ENCODE assay signal across 30 cellular contexts in genomic region chr5:98969400-98969799, GRCh38. TPM values are rescaled to one million over a fixed set of nuclear protein-coding genes. Genes with fewer than 3 reads are reported as not detected.
DNase-seq lines count a peak whose midpoint lies in the region; ATAC-seq, FAIRE-seq and TF ChIP-seq lines count a peak whose summit lies in the region.
"Had no signal": no experiment of that assay in that cellular context is flagged by ENCODE, and none has a peak within 500 bp of the region (broad histone marks: within the 10 kb centered on the region; RNA-seq: fewer than 3 reads in every experiment).

No MANE protein-coding gene starts in this region.

- no peak for DNase-seq in BE2C
- peak; percentile 58 for DNase-seq in SK-MEL-5 (ENCODE audit: low read depth, low spot score)
- no peak for DNase-seq in H1 (ENCODE audit: low read depth in 1 of 2, low spot score in 2 of 2)
- DNase-seq in HepG2 (ENCODE audit: low spot score), result no peak
- DNase-seq in activated gamma-delta T cell (lab: John Stamatoyannopoulos, UW), result no peak
- DNase-seq in activated naive CD4-positive, alpha-beta T cell treated with anti-CD3 and anti-CD28 coated beads for 36 hours, result no peak
- no peak for DNase-seq in AG08395 (ENCODE audit: low spot score)
- DNase-seq: 8988T; ACHN; CD4-positive, CD25-positive, alpha-beta regulatory T cell; DMS153; DND-41; GOT3; HCEC 1CT; IMR-90; MM.1S; NCI-H1092; NCI-H1436; NCI-H187; NCI-H2081 treated with DMSO at 0.1 percent for 48 hours; NCI-H2171; NCI-H345; NCI-H510A treated with DMSO at 0.1 percent for 48 hours; NCI-H774; SHP77 had no signal

- intact Hi-C loops in HepG2 (cut with micrococcal nuclease; ENCODE audit: unreplicated experiment), result no loop called here
- intact Hi-C loops in activated naive CD4-positive, alpha-beta T cell treated with anti-CD3 and anti-CD28 coated beads for 36 hours (cut with micrococcal nuclease), result no loop called here

- no peak overlapping the region for H2BK20ac ChIP-seq in H1 (ENCODE audit: low read length)

- no peak overlapping the region for H3K56ac ChIP-seq in H1 (replicated peaks; ENCODE audit: insufficient read length, low read depth, low read length)

- H3K14ac ChIP-seq in H1 (ENCODE audit: insufficient read length), result no peak overlapping the region

- H3K23ac ChIP-seq in H1 (ENCODE audit: insufficient read length), result no peak overlapping the region

- H2BK15ac ChIP-seq in H1 (ENCODE audit: low read length), result no peak overlapping the region

- TF ChIP-seq CTCF in BE2C (IDR thresholded peaks at IDR 0.05; ENCODE audit: low read depth, low read length) (0 out of 2 replicates have a peak, but pooled peaks have one; percentile 13), H1 (IDR thresholded peaks at IDR 0.05; ENCODE audit: control extremely low read depth in 1 of 3, insufficient read depth in 1 of 3, low read depth in 1 of 3, low read length in 3 of 3) (no peak), HepG2 (CRISPR knock-in tag; IDR thresholded peaks at IDR 0.05) (no peak)

- WGBS in H1 (ENCODE audit: extremely low coverage in 1 of 2, insufficient coverage in 1 of 2, insufficient read length in 1 of 2, insufficient replicate concordance in 2 of 2, low coverage in 1 of 2, low lambda C conversion rate in 2 of 2, missing lambda C conversion rate in 1 of 2), 2 experiments, result 92% methylated on average over 4 of the region's 4 CpGs; no CpG with 5 or more reads in 1 of the 2 experiments
- WGBS in HepG2 (ENCODE audit: low lambda C conversion rate), result 50% methylated on average over 4 of the region's 4 CpGs

- no peaks in the 10 kb centered on the region for H3K27me3 ChIP-seq in BE2C
- H3K27me3 ChIP-seq in H1 (replicated peaks in 1 of 4; ENCODE audit: control insufficient read depth in 3 of 4, extremely low read depth in 1 of 4, insufficient read depth in 3 of 4, low read length in 3 of 4), result no peaks in the 10 kb centered on the region
- no peaks in the 10 kb centered on the region for H3K27me3 ChIP-seq in HepG2 (ENCODE audit: control insufficient read depth in 1 of 2, insufficient read depth in 2 of 2, low read length in 2 of 2)
- H3K27me3 ChIP-seq: BLaER1 had no signal

- H2BK12ac ChIP-seq in H1 (ENCODE audit: low read depth, low read length), result no peak overlapping the region

- FAIRE-seq in H1 (lab: Jason Lieb, UNC), result no peak
- FAIRE-seq in HepG2 (lab: Jason Lieb, UNC), result no peak

- H2AK5ac ChIP-seq in H1 (ENCODE audit: low read depth, low read length), result no peak overlapping the region

- no peak for ATAC-seq in HepG2
- no peak for ATAC-seq in HG02981 (IDR thresholded peaks at IDR 0.05; ENCODE audit: unreplicated experiment)

- no peaks in the 10 kb centered on the region for H3K79me1 ChIP-seq in H1 (ENCODE audit: low read depth, low read length)

- no peak overlapping the region for H4K5ac ChIP-seq in H1 (ENCODE audit: insufficient read length, low read depth, low read length)

- no peak for TF ChIP-seq EP300 in H1 (IDR thresholded peaks at IDR 0.05; ENCODE audit: borderline replicate concordance in 1 of 2, low read depth in 2 of 2, low read length in 2 of 2)
- TF ChIP-seq EP300 in HepG2 (IDR thresholded peaks at IDR 0.05; ENCODE audit: low read depth in 2 of 2, low read length in 2 of 2), result no peak
- no peak for TF ChIP-seq EP300 in HepG2 (CRISPR knock-in tag; IDR thresholded peaks at IDR 0.05; ENCODE audit: borderline replicate concordance)

- CTCF ChIA-PET in H1 (lab: Charles Lee; ENCODE audit: partially characterized antibody) (interaction anchor here (0.9 to 2.1 kb wide), 4 partner anchors 9 to 93 kb away, joined by 3 to 7 read pairs (median 4); no protein-coding TSS in a partner anchor), HepG2 (lab: Yijun Ruan, JAX; ENCODE audit: low intra/inter-chr PET ratio, low total read pairs) (no interaction called here)
- CTCF ChIA-PET in activated naive CD4-positive, alpha-beta T cell treated with anti-CD3 and anti-CD28 coated beads for 36 hours (lab: Charles Lee), result no interaction called here

- H4K91ac ChIP-seq in H1 (replicated peaks; ENCODE audit: insufficient read length, low read length), result no peak overlapping the region

- H3K36me3 Mint-ChIP-seq in activated naive CD4-positive, alpha-beta T cell treated with anti-CD3 and anti-CD28 coated beads for 36 hours (ENCODE audit: low read depth), result no peaks in the 10 kb centered on the region
- H3K36me3 Mint-ChIP-seq: CD4-positive, CD25-positive, alpha-beta regulatory T cell had no signal

- H3K4me1 Mint-ChIP-seq in activated naive CD4-positive, alpha-beta T cell treated with anti-CD3 and anti-CD28 coated beads for 36 hours (ENCODE audit: low read depth), result no peaks in the 10 kb centered on the region

- no peaks in the 10 kb centered on the region for H3K36me3 ChIP-seq in BE2C
- H3K36me3 ChIP-seq in H1 (ENCODE audit: control insufficient read depth in 2 of 4, insufficient read depth in 4 of 4, low read length in 3 of 4), result no peaks in the 10 kb centered on the region
- no peaks in the 10 kb centered on the region for H3K36me3 ChIP-seq in HepG2 (replicated peaks in 1 of 2; ENCODE audit: control insufficient read depth in 1 of 2, insufficient read depth in 2 of 2, low read length in 2 of 2)
- H3K36me3 ChIP-seq: BLaER1 had no signal

- POLR2A ChIA-PET in H1 (lab: Charles Lee; ENCODE audit: partially characterized antibody) (no interaction called here), HepG2 (lab: Yijun Ruan, JAX) (no interaction called here)

- TF ChIP-seq POLR2A in H1 (IDR thresholded peaks at IDR 0.05; ENCODE audit: control extremely low read depth in 1 of 2, low read depth in 2 of 2, low read length in 2 of 2) (no peak), HepG2 (IDR thresholded peaks at IDR 0.05; ENCODE audit: insufficient read depth in 1 of 2, low read depth in 2 of 2, low read length in 2 of 2) (no peak)

- peaks cover 4% of the 10 kb centered on the region for H3K9me3 Mint-ChIP-seq in activated naive CD4-positive, alpha-beta T cell treated with anti-CD3 and anti-CD28 coated beads for 36 hours

- TF ChIP-seq RAD21 in H1 (IDR thresholded peaks at IDR 0.05 in 1 of 2, conservative IDR thresholded peaks at IDR 0.05 in 1 of 2; ENCODE audit: low read depth in 2 of 2, low read length in 2 of 2), result peak; percentile 34 to 50; a peak in 3 of 4 replicates
- no peak for TF ChIP-seq RAD21 in HepG2 (CRISPR knock-in tag; IDR thresholded peaks at IDR 0.05)

- H3K4me3 ChIP-seq in BE2C (ENCODE audit: low read depth, low read length) (no peak overlapping the region), H1 (ENCODE audit: extremely low read depth in 1 of 4, insufficient read depth in 2 of 4, low read depth in 3 of 4, low read length in 4 of 4) (no peak overlapping the region), HepG2 (replicated peaks in 1 of 3; ENCODE audit: insufficient read depth in 1 of 3, low read depth in 2 of 3, low read length in 3 of 3) (no peak overlapping the region)
- H3K4me3 ChIP-seq: BLaER1, SK-N-MC had no signal

- no peaks in the 10 kb centered on the region for H3K27me3 Mint-ChIP-seq in activated naive CD4-positive, alpha-beta T cell treated with anti-CD3 and anti-CD28 coated beads for 36 hours (ENCODE audit: low read depth)

- H3K18ac ChIP-seq in H1 (ENCODE audit: extremely low read depth, low read length), result no peak overlapping the region

- no peaks in the 10 kb centered on the region for H3K9me3 ChIP-seq in BE2C
- H3K9me3 ChIP-seq in H1 (ENCODE audit: insufficient read depth in 2 of 2, low read depth in 1 of 2, low read length in 1 of 2), result no peaks in the 10 kb centered on the region
- H3K9me3 ChIP-seq in HepG2 (ENCODE audit: low read length), result no peaks in the 10 kb centered on the region

- no peak overlapping the region for H3K4ac ChIP-seq in H1 (replicated peaks; ENCODE audit: insufficient read length, low read depth, low read length)

- H3K27ac ChIP-seq in H1 (ENCODE audit: low read depth, low read length), result no peak overlapping the region
- H3K27ac ChIP-seq in HepG2 (ENCODE audit: extremely low read length, insufficient read depth, low read length), result no peak overlapping the region
- H3K27ac ChIP-seq: BLaER1, KMS-11, RWPE1, SK-N-MC had no signal

- no peak overlapping the region for H3K27ac Mint-ChIP-seq in activated naive CD4-positive, alpha-beta T cell treated with anti-CD3 and anti-CD28 coated beads for 36 hours

- in situ Hi-C loops in SK-MEL-5 (cut with HindIII; ENCODE audit: low pct_unique_long_range_greater_than_20kb, low sequenced_read_pairs), result no loop called here
- in situ Hi-C loops in HepG2 (cut with HindIII; ENCODE audit: extremely low pct_ligation_motif_present, low pct_unique_long_range_greater_than_20kb), result no loop called here

- no peaks in the 10 kb centered on the region for H3K79me2 ChIP-seq in H1 (ENCODE audit: control insufficient read depth in 1 of 2, insufficient read depth in 2 of 2, low read length in 2 of 2)
- H3K79me2 ChIP-seq in HepG2 (ENCODE audit: insufficient read depth, low read length), result no peaks in the 10 kb centered on the region

- H3K4me1 ChIP-seq in BE2C (no peaks in the 10 kb centered on the region), H1 (replicated peaks in 1 of 4; ENCODE audit: control insufficient read depth in 3 of 4, insufficient read depth in 4 of 4, low read length in 3 of 4) (no peaks in the 10 kb centered on the region), HepG2 (ENCODE audit: insufficient read depth, low read length) (no peaks in the 10 kb centered on the region)
- H3K4me1 ChIP-seq: BLaER1 had no signal

- no peak overlapping the region for H2AFZ ChIP-seq in H1 (ENCODE audit: low read length)
- no peak overlapping the region for H2AFZ ChIP-seq in HepG2 (ENCODE audit: low read length)

- no peak overlapping the region for H2BK5ac ChIP-seq in H1 (ENCODE audit: low read depth, low read length)

- H3K4me2 ChIP-seq in H1 (ENCODE audit: insufficient read depth in 1 of 2, low read depth in 2 of 2, low read length in 2 of 2) (no peak overlapping the region), HepG2 (ENCODE audit: low read depth, low read length) (no peak overlapping the region)
- H3K4me2 ChIP-seq: BLaER1, KMS-11 had no signal

- no TSS peak for BruUV-seq in HepG2 (replicated peaks; lab: Mats Ljungman, UMichigan)

- H4K20me1 ChIP-seq in H1 (replicated peaks in 1 of 2; ENCODE audit: control insufficient read depth in 1 of 2, insufficient read depth in 2 of 2, low read length in 2 of 2) (no peaks in the 10 kb centered on the region), HepG2 (ENCODE audit: insufficient read depth, low read length) (no peaks in the 10 kb centered on the region)
- H4K20me1 ChIP-seq: BLaER1 had no signal

- no peak overlapping the region for H2BK120ac ChIP-seq in H1 (replicated peaks; ENCODE audit: low read depth, low read length)

- H3K4me3 Mint-ChIP-seq in activated naive CD4-positive, alpha-beta T cell treated with anti-CD3 and anti-CD28 coated beads for 36 hours, result no peak overlapping the region
- H3K4me3 Mint-ChIP-seq: CD4-positive, CD25-positive, alpha-beta regulatory T cell had no signal

- H4K8ac ChIP-seq in H1 (ENCODE audit: extremely low read depth, insufficient read depth, low read length), result no peak overlapping the region

- no peaks in the 10 kb centered on the region for H3K23me2 ChIP-seq in H1 (ENCODE audit: low read depth, low read length)

- H3K9ac ChIP-seq in H1 (replicated peaks in 1 of 4; ENCODE audit: extremely low read depth in 1 of 4, low read depth in 3 of 4, low read length in 3 of 4), result no peak overlapping the region
- H3K9ac ChIP-seq in HepG2 (ENCODE audit: insufficient read depth, low read depth, low read length), result no peak overlapping the region
- H3K9ac ChIP-seq: BLaER1, KMS-11 had no signal

RNA-seq across cellular contexts. Expression of gene CHD1, which starts 40.6 kb away (rescaled TPM):
- 20.3 TPM for polyA plus RNA-seq in BE2C (2012; ENCODE audit: insufficient read depth, insufficient read length, low read depth)
- 107 and 111 TPM in 2 replicates for total RNA-seq in SK-MEL-5 (2014; rRNA removed; shearing (Covaris generic))
- 37.3 and 49.6 TPM in 2 replicates for polyA plus RNA-seq in SK-MEL-5 (2015; cell fraction: cytosol; rRNA removed)
- 223 and 239 TPM in 2 replicates for polyA plus RNA-seq in SK-MEL-5 (2015; cell fraction: nucleus; rRNA removed)
- 50.8 and 53.0 TPM in 2 replicates for total RNA-seq in H1 (2021; fragmentation: NEBNext Ultra II Directional; extraction: Animal tissue kit (Norgen Biotek cat#: 25700))
- polyA plus RNA-seq in H1 (2011; rRNA removed) (5.7 and 15.6 TPM in 2 replicates), HepG2 (2011; rRNA removed) (22.8 and 23.0 TPM in 2 replicates)
- 18.0 TPM for polyA plus RNA-seq in H1 (2011; cell fraction: cytosol; rRNA removed)
- 13.4 TPM for polyA plus RNA-seq in H1 (2011; cell fraction: nucleus; rRNA removed)
- polyA plus RNA-seq in H1 (2012, experiment 1 of 2), result 18.0 to 40.3 TPM (median 21.5 TPM) in 4 replicates
- 1.6 TPM for polyA plus RNA-seq in H1 (2012, experiment 2 of 2)
- polyA plus RNA-seq in H1 (2013, experiment 1 of 2), result 32.6 TPM
- 30.9 TPM for polyA plus RNA-seq in H1 (2013, experiment 2 of 2)
- 28.8 and 47.1 TPM in 2 replicates for polyA minus RNA-seq in H1 (2011; rRNA and poly(A)+ RNA removed)
- polyA minus RNA-seq in H1 (2011; cell fraction: cytosol; rRNA and poly(A)+ RNA removed), result 33.7 TPM
- polyA minus RNA-seq in H1 (2011; cell fraction: nucleus; rRNA and poly(A)+ RNA removed), result 81.3 TPM
- 55.9 and 79.7 TPM in 2 replicates for total RNA-seq in HepG2 (2016; rRNA removed; fragmentation: Illumina TruSeq; extraction: Trizol)
- total RNA-seq in HepG2 (2016; cell fraction: cytosol; rRNA removed; fragmentation: Illumina TruSeq; extraction: Trizol; ENCODE audit: low read depth), result 5.5 and 6.9 TPM in 2 replicates
- 55.3 and 76.6 TPM in 2 replicates for total RNA-seq in HepG2 (2016; cell fraction: insoluble cytoplasmic fraction; rRNA removed; fragmentation: Illumina TruSeq; extraction: Trizol)
- total RNA-seq in HepG2 (2016; cell fraction: membrane; rRNA removed; fragmentation: Illumina TruSeq; extraction: Trizol), result 12.8 and 15.2 TPM in 2 replicates
- 88.7 and 103 TPM in 2 replicates for total RNA-seq in HepG2 (2016; cell fraction: nucleus; rRNA removed; fragmentation: Illumina TruSeq; extraction: Trizol)
- 7.8 and 14.2 TPM in 2 replicates for polyA plus RNA-seq in HepG2 (2011; cell fraction: cytosol; rRNA removed)
- 27.7 and 34.1 TPM in 2 replicates for polyA plus RNA-seq in HepG2 (2011; cell fraction: nucleus; rRNA removed)
- polyA plus RNA-seq in HepG2 (2012), result 24.4 and 27.4 TPM in 2 replicates
- polyA plus RNA-seq in HepG2 (2016; cell fraction: cytosol; fragmentation: Illumina TruSeq; extraction: Trizol; ENCODE audit: low read depth), result 0.66 and 1.5 TPM in 2 replicates
- polyA plus RNA-seq in HepG2 (2016; cell fraction: insoluble cytoplasmic fraction; fragmentation: Illumina TruSeq; extraction: Trizol; ENCODE audit: low read depth), result 39.8 and 41.3 TPM in 2 replicates
- polyA plus RNA-seq in HepG2 (2016; cell fraction: membrane; fragmentation: Illumina TruSeq; extraction: Trizol; ENCODE audit: low read depth), result 2.7 and 3.9 TPM in 2 replicates
- 89.5 and 95.7 TPM in 2 replicates for polyA plus RNA-seq in HepG2 (2016; cell fraction: nucleus; fragmentation: Illumina TruSeq; extraction: Trizol; ENCODE audit: insufficient read depth, low read depth)
- 9.2 and 12.2 TPM in 2 replicates for polyA minus RNA-seq in HepG2 (2011; rRNA and poly(A)+ RNA removed; ENCODE audit: low replicate concordance)
- 27.3 and 30.3 TPM in 2 replicates for polyA minus RNA-seq in HepG2 (2011; cell fraction: cytosol; rRNA and poly(A)+ RNA removed)
- 155 and 163 TPM in 2 replicates for polyA minus RNA-seq in HepG2 (2011; cell fraction: nucleus; rRNA and poly(A)+ RNA removed)
- total RNA-seq in activated naive CD4-positive, alpha-beta T cell treated with anti-CD3 and anti-CD28 coated beads for 36 hours, result 10 to 100 TPM; 50.5 to 52.1 TPM
